8 cellular contexts compared by ENCODE assay signal in genomic region chr15:38853608-38854007, GRCh38.
A peak's percentile ranks its signal among the peaks of the same experiment; 100 is the strongest.
DNase-seq lines count a peak whose midpoint lies in the region; ATAC-seq and TF ChIP-seq lines count a peak whose summit lies in the region.

No MANE protein-coding gene starts in this region.

- no peak overlapping the region for H3K27ac ChIP-seq in CD4-positive, CD25-positive, alpha-beta regulatory T cell (ENCODE audit: insufficient read depth, low read length, poor library complexity, severe bottlenecking)
- no peak overlapping the region for H3K27ac ChIP-seq in IMR-90 (ENCODE audit: insufficient read depth, low read length)

- no peak for ATAC-seq in CD4-positive, CD25-positive, alpha-beta regulatory T cell (ENCODE audit: low read depth in 2 of 2)
- ATAC-seq in IMR-90 (ENCODE audit: low read depth) (peak; percentile 81), HG03439 (IDR thresholded peaks at IDR 0.05; ENCODE audit: unreplicated experiment) (no peak)
- ATAC-seq in activated CD8-positive, alpha-beta T cell treated with anti-CD3 and anti-CD28 coated beads for 36 hours, result no peak

- peaks cover 0 to 2% (median 0%) of the 10 kb centered on the region in 7 donors for H3K9me3 Mint-ChIP-seq in CD4-positive, CD25-positive, alpha-beta regulatory T cell
- H3K9me3 Mint-ChIP-seq in activated CD8-positive, alpha-beta T cell treated with anti-CD3 and anti-CD28 coated beads for 36 hours, result no peaks in the 10 kb centered on the region

- H2BK20ac ChIP-seq in IMR-90 (ENCODE audit: low read depth, low read length), result 0 out of 2 replicates have a peak overlapping the region, but pooled peaks have one; percentile 20

- 0 out of 2 replicates have a peak overlapping the region, but pooled peaks have one; percentile 21 for H4K5ac ChIP-seq in IMR-90 (ENCODE audit: low read depth, low read length)

- H3K4me3 ChIP-seq in CD4-positive, CD25-positive, alpha-beta regulatory T cell (ENCODE audit: low read depth, low read length), result no peak overlapping the region
- no peak overlapping the region for H3K4me3 ChIP-seq in IMR-90 (ENCODE audit: insufficient read depth, low read depth, low read length)

- TF ChIP-seq CTCF in IMR-90 (conservative IDR thresholded peaks at IDR 0.05; ENCODE audit: low read depth, low read length), result peak; percentile 43
- no peak for TF ChIP-seq CTCF in activated CD8-positive, alpha-beta T cell treated with anti-CD3 and anti-CD28 coated beads for 36 hours (IDR thresholded peaks at IDR 0.05)

- H3K23ac ChIP-seq in IMR-90 (ENCODE audit: low read depth, low read length), result no peak overlapping the region

- H3K9ac ChIP-seq in IMR-90 (ENCODE audit: low read depth, low read length), result no peak overlapping the region

- peaks cover 0 to 9% (median 6%) of the 10 kb centered on the region in 4 donors for H3K4me1 Mint-ChIP-seq in CD4-positive, CD25-positive, alpha-beta regulatory T cell
- H3K4me1 Mint-ChIP-seq in activated CD8-positive, alpha-beta T cell treated with anti-CD3 and anti-CD28 coated beads for 36 hours (ENCODE audit: low read depth), result no peaks in the 10 kb centered on the region

- H2BK15ac ChIP-seq in IMR-90 (ENCODE audit: low read depth, low read length), result no peak overlapping the region; the same call in 2 of the 3 replicates

- TF ChIP-seq POLR2A in IMR-90 (IDR thresholded peaks at IDR 0.05; ENCODE audit: low read depth, low read length), result no peak

- no peak overlapping the region for H2BK5ac ChIP-seq in IMR-90 (ENCODE audit: low read depth, low read length, poor library complexity, severe bottlenecking)

- H2AK9ac ChIP-seq in IMR-90 (replicated peaks; ENCODE audit: low read depth, low read length, poor library complexity), result no peak overlapping the region

- H2AK5ac ChIP-seq in IMR-90 (ENCODE audit: low read depth, low read length), result no peak overlapping the region

- H3K27me3 ChIP-seq in CD4-positive, CD25-positive, alpha-beta regulatory T cell (ENCODE audit: control insufficient read depth, insufficient read depth, low read length), result no peaks in the 10 kb centered on the region
- no peaks in the 10 kb centered on the region for H3K27me3 ChIP-seq in IMR-90 (ENCODE audit: control insufficient read depth, insufficient read depth, low read length)

- dilution Hi-C loops in IMR-90 (cut with HindIII; ENCODE audit: low sequenced_read_pairs, unreplicated experiment), result no loop called here

- no CpG with 5 or more reads among the region's 1 CpG for WGBS in IMR-90 (ENCODE audit: extremely low coverage in 2 of 2, insufficient read length in 1 of 2), 2 experiments

- peak; percentile 2 to 39 (median 8) for DNase-seq in CD4-positive, CD25-positive, alpha-beta regulatory T cell
- DNase-seq in IMR-90 (peak; percentile 52), kidney tubule cell (ENCODE audit: low spot score) (peak; percentile 23), DMS114 treated with DMSO at 0.1 percent for 48 hours (lab: John Stamatoyannopoulos, UW; ENCODE audit: unreplicated experiment) (no peak), NCI-H1417 (lab: John Stamatoyannopoulos, UW) (no peak), anterior cingulate cortex (lab: John Stamatoyannopoulos, UW) (no peak)
- peak; percentile 41 for DNase-seq in activated CD8-positive, alpha-beta T cell treated with anti-CD3 and anti-CD28 coated beads for 36 hours

- H3K4me1 ChIP-seq in CD4-positive, CD25-positive, alpha-beta regulatory T cell (ENCODE audit: control insufficient read depth, insufficient read depth, low read length, poor library complexity, severe bottlenecking), result no peaks in the 10 kb centered on the region
- H3K4me1 ChIP-seq in IMR-90 (ENCODE audit: control insufficient read depth, insufficient read depth, low read length), result peaks cover 2% of the 10 kb centered on the region; the same call in 1 of the 2 replicates

- H3K14ac ChIP-seq in IMR-90 (replicated peaks; ENCODE audit: low read depth, low read length), result no peak overlapping the region

- in situ Hi-C loops in IMR-90 (cut with MboI; ENCODE audit: low sequenced_read_pairs), result no loop called here

- no peaks in the 10 kb centered on the region for H3K9me1 ChIP-seq in IMR-90 (ENCODE audit: insufficient read depth, low read length)

- intact Hi-C loops in IMR-90 (cut with micrococcal nuclease), result no loop called here
- intact Hi-C loops in activated CD8-positive, alpha-beta T cell treated with anti-CD3 and anti-CD28 coated beads for 36 hours (cut with micrococcal nuclease), result no loop called here

- H2AFZ ChIP-seq in IMR-90 (replicated peaks; ENCODE audit: low read length, poor library complexity), result peak overlapping the region; percentile 5

- H3K18ac ChIP-seq in IMR-90 (ENCODE audit: low read depth, low read length), result peak overlapping the region; percentile 11; the same call in 1 of the 2 replicates

- CTCF ChIA-PET in IMR-90 (lab: Yijun Ruan, JAX), result interaction anchor here (1.0 to 1.2 kb wide), 2 partner anchors 10 to 11 kb away, joined by 3 read pairs; no protein-coding TSS in a partner anchor
- CTCF ChIA-PET in activated CD8-positive, alpha-beta T cell treated with anti-CD3 and anti-CD28 coated beads for 36 hours (lab: Charles Lee), result interaction anchor here (1.2 to 1.6 kb wide), 4 partner anchors 37 to 413 kb away, joined by 3 to 7 read pairs (median 4); no protein-coding TSS in a partner anchor

- peak; percentile 46 for TF ChIP-seq RAD21 in IMR-90 (IDR thresholded peaks at IDR 0.05; ENCODE audit: low read length)

- no peak overlapping the region for H3K56ac ChIP-seq in IMR-90 (ENCODE audit: extremely low read depth, insufficient read depth, low read length)

- peak overlapping the region in 1 of 3 donors; percentile 6 for H3K27ac Mint-ChIP-seq in CD4-positive, CD25-positive, alpha-beta regulatory T cell
- H3K27ac Mint-ChIP-seq in activated CD8-positive, alpha-beta T cell treated with anti-CD3 and anti-CD28 coated beads for 36 hours, result no peak overlapping the region

- H4K91ac ChIP-seq in IMR-90 (ENCODE audit: insufficient read depth, low read depth, low read length), result peak overlapping the region; percentile 5; the same call in 1 of the 2 replicates

- H2BK120ac ChIP-seq in IMR-90 (ENCODE audit: low read depth, low read length), result peak overlapping the region; percentile 50

- H3K79me1 ChIP-seq in IMR-90 (ENCODE audit: low read depth in 1 of 2, low read length in 2 of 2), result no peaks in the 10 kb centered on the region

- H3K36me3 Mint-ChIP-seq in CD4-positive, CD25-positive, alpha-beta regulatory T cell, result peaks cover 3% of the 10 kb centered on the region
- H3K36me3 Mint-ChIP-seq in activated CD8-positive, alpha-beta T cell treated with anti-CD3 and anti-CD28 coated beads for 36 hours (ENCODE audit: low read depth), result no peaks in the 10 kb centered on the region

- BruUV-seq in IMR-90 (replicated peaks; lab: Mats Ljungman, UMichigan), result no TSS peak

- no peaks in the 10 kb centered on the region for H4K20me1 ChIP-seq in IMR-90 (ENCODE audit: insufficient read depth, low read length)

- no peaks in the 10 kb centered on the region for H3K9me3 ChIP-seq in CD4-positive, CD25-positive, alpha-beta regulatory T cell (ENCODE audit: control insufficient read depth in 2 of 2, low read length in 2 of 2)
- H3K9me3 ChIP-seq in IMR-90 (ENCODE audit: control insufficient read depth, insufficient read depth, low read length), result no peaks in the 10 kb centered on the region

- H3K4ac ChIP-seq in IMR-90 (ENCODE audit: low read depth, low read length), result peak overlapping the region; percentile 3; the same call in 1 of the 2 replicates

- H3K36me3 ChIP-seq in CD4-positive, CD25-positive, alpha-beta regulatory T cell (ENCODE audit: control insufficient read depth, insufficient read depth, low read length), result no peaks in the 10 kb centered on the region
- no peaks in the 10 kb centered on the region for H3K36me3 ChIP-seq in IMR-90 (ENCODE audit: control insufficient read depth, insufficient read depth, low read length)

- H3K27me3 Mint-ChIP-seq in CD4-positive, CD25-positive, alpha-beta regulatory T cell, result peaks cover 4% of the 10 kb centered on the region
- H3K27me3 Mint-ChIP-seq in activated CD8-positive, alpha-beta T cell treated with anti-CD3 and anti-CD28 coated beads for 36 hours, result peaks cover 18% of the 10 kb centered on the region

- no peak overlapping the region for H3K4me3 Mint-ChIP-seq in CD4-positive, CD25-positive, alpha-beta regulatory T cell
- H3K4me3 Mint-ChIP-seq in activated CD8-positive, alpha-beta T cell treated with anti-CD3 and anti-CD28 coated beads for 36 hours, result no peak overlapping the region

- H4K8ac ChIP-seq in IMR-90 (ENCODE audit: low read depth in 2 of 2, low read length in 2 of 2), result peak overlapping the region in 1 of 2 experiments; percentile 79; a peak in 2 of 4 replicates

- POLR2A ChIA-PET in IMR-90 (lab: Charles Lee; ENCODE audit: unreplicated experiment), result no interaction called here
- POLR2A ChIA-PET in activated CD8-positive, alpha-beta T cell treated with anti-CD3 and anti-CD28 coated beads for 36 hours (lab: Charles Lee), result no interaction called here

- no peak overlapping the region for H3K4me2 ChIP-seq in IMR-90 (ENCODE audit: low read depth, low read length)

TF ChIP-seq in IMR-90, 13 proteins besides CTCF, POLR2A, EP300 and RAD21:
- TF ChIP-seq USF2 (IDR thresholded peaks at IDR 0.05; ENCODE audit: low read depth, low read length), result no peak
- peak; percentile 38 for TF ChIP-seq SMC3 (IDR thresholded peaks at IDR 0.05; ENCODE audit: low read depth, low read length)
- no peak for TF ChIP-seq RCOR1 (IDR thresholded peaks at IDR 0.05; ENCODE audit: insufficient replicate concordance, low read length)
- TF ChIP-seq CEBPB (IDR thresholded peaks at IDR 0.05; ENCODE audit: low read depth, low read length), result no peak
- no peak for TF ChIP-seq RFX5 (IDR thresholded peaks at IDR 0.05; ENCODE audit: low read depth, low read length)
- no peak for TF ChIP-seq NFE2L2 (IDR thresholded peaks at IDR 0.05; ENCODE audit: low read depth, low read length)
- no peak for TF ChIP-seq FOS (IDR thresholded peaks at IDR 0.05; ENCODE audit: low read depth, low read length)

Comparison
In these comparisons a context has a peak if more than half of its experiments do, and no peak if none do; other contexts are left out.
1. DNase-seq: peak in CD4-positive, CD25-positive, alpha-beta regulatory T cell (3 of 3), IMR-90 (single experiment), activated CD8-positive, alpha-beta T cell treated with anti-CD3 and anti-CD28 coated beads for 36 hours (single experiment) and kidney tubule cell (single experiment); none in DMS114 treated with DMSO at 0.1 percent for 48 hours (single experiment), NCI-H1417 (0 of 3) and anterior cingulate cortex (0 of 58).